In genomic region chr3:172692751-172693310, GRCh38 we compare ENCODE assay signal across 11 cellular contexts. TPM values are rescaled to one million over a fixed set of nuclear protein-coding genes. Genes with fewer than 3 reads are reported as not detected.
DNase-seq lines count a peak whose midpoint lies in the region; ATAC-seq and TF ChIP-seq lines count a peak whose summit lies in the region.
"Had no signal": no experiment of that assay in that cellular context is flagged by ENCODE, and none has a peak within 500 bp of the region (broad histone marks: within the 10 kb centered on the region; RNA-seq: fewer than 3 reads in every experiment).

No MANE protein-coding gene starts in this region.

- ATAC-seq in HG02885 (IDR thresholded peaks at IDR 0.05; ENCODE audit: poor library complexity, unreplicated experiment): peak; percentile 85
- ATAC-seq in activated CD4-positive, CD25-positive, alpha-beta regulatory T cell treated with anti-CD3 and anti-CD28 coated beads, Interleukin-2, amount 50 U/mL, for 24 hours: no peak
- ATAC-seq: activated T-cell treated with anti-CD3 and anti-CD28 coated beads, Interleukin-2, amount 50 U/mL, for 4 hours had no signal

- H2AFZ ChIP-seq in OCI-LY3 (ENCODE audit: low read depth, low read length): 0 out of 2 replicates have a peak overlapping the region, but pooled peaks have one; percentile 55

- DNase-seq in activated T-cell treated with anti-CD3 and anti-CD28 coated beads, Interleukin-2, amount 50 U/mL, for 24 hours: no peak
- DNase-seq in activated T-cell treated with anti-CD3 and anti-CD28 coated beads for 4 hours: no peak
- no peak for DNase-seq in prostate gland (ENCODE audit: low spot score)
- DNase-seq in uterus: no peak
- DNase-seq in midbrain (lab: John Stamatoyannopoulos, UW): no peak
- DNase-seq: activated T-cell treated with anti-CD3 and anti-CD28 coated beads, Interleukin-2, amount 50 U/mL, for 4 hours; GOT3; NCI-H526 had no signal

- H3K4me1 Mint-ChIP-seq in activated T-cell treated with anti-CD3 and anti-CD28 coated beads, Interleukin-2, amount 50 U/mL, for 24 hours (ENCODE audit: low read depth): peaks cover 8% of the 10 kb centered on the region

- intact Hi-C loops in prostate gland (cut with DNase I) (no loop called here), uterus (cut with DNase I; ENCODE audit: low total_unique reads) (no loop called here)

- H3K9me3 Mint-ChIP-seq in activated T-cell treated with anti-CD3 and anti-CD28 coated beads, Interleukin-2, amount 50 U/mL, for 24 hours: no peaks in the 10 kb centered on the region
- H3K9me3 Mint-ChIP-seq: activated T-cell treated with anti-CD3 and anti-CD28 coated beads, Interleukin-2, amount 50 U/mL, for 4 hours had no signal

- H3K4me1 ChIP-seq in OCI-LY3 (ENCODE audit: low read length) (peaks cover 11% of the 10 kb centered on the region), prostate gland (replicated peaks) (no peaks in the 10 kb centered on the region), uterus (no peaks in the 10 kb centered on the region)

- WGBS in prostate gland: 66% methylated on average over 2 of the region's 2 CpGs

- H3K79me2 ChIP-seq in OCI-LY3 (ENCODE audit: low read length): no peaks in the 10 kb centered on the region

- peak overlapping the region; percentile 39 for H3K4me2 ChIP-seq in OCI-LY3 (ENCODE audit: low read length)

- no peaks in the 10 kb centered on the region for H3K27me3 Mint-ChIP-seq in activated T-cell treated with anti-CD3 and anti-CD28 coated beads, Interleukin-2, amount 50 U/mL, for 24 hours

- H3K9me3 ChIP-seq in OCI-LY3 (ENCODE audit: insufficient read depth, low read length) (no peaks in the 10 kb centered on the region), prostate gland (no peaks in the 10 kb centered on the region), uterus (no peaks in the 10 kb centered on the region)

- H3K27me3 ChIP-seq in OCI-LY3 (ENCODE audit: low read depth, low read length) (no peaks in the 10 kb centered on the region), prostate gland (replicated peaks; ENCODE audit: insufficient read depth) (no peaks in the 10 kb centered on the region), uterus (no peaks in the 10 kb centered on the region)

- H3K27ac ChIP-seq in OCI-LY3 (ENCODE audit: low read length) (no peak overlapping the region), prostate gland (peak overlapping the region; percentile 32 to 36), uterus (no peak overlapping the region)

- H4K20me1 ChIP-seq in OCI-LY3 (ENCODE audit: insufficient read depth, low read length): no peaks in the 10 kb centered on the region

- H3K36me3 Mint-ChIP-seq in activated T-cell treated with anti-CD3 and anti-CD28 coated beads, Interleukin-2, amount 50 U/mL, for 24 hours (ENCODE audit: low read depth): no peaks in the 10 kb centered on the region

- no peak overlapping the region for H3K4me3 Mint-ChIP-seq in activated T-cell treated with anti-CD3 and anti-CD28 coated beads, Interleukin-2, amount 50 U/mL, for 24 hours
- H3K4me3 Mint-ChIP-seq: activated T-cell treated with anti-CD3 and anti-CD28 coated beads, Interleukin-2, amount 50 U/mL, for 4 hours had no signal

- TF ChIP-seq POLR2A in prostate gland (IDR thresholded peaks at IDR 0.05) (no peak), uterus (IDR thresholded peaks at IDR 0.05) (no peak)

- no peaks in the 10 kb centered on the region for H3K36me3 ChIP-seq in OCI-LY3 (replicated peaks; ENCODE audit: low read depth, low read length)
- no peaks in the 10 kb centered on the region for H3K36me3 ChIP-seq in prostate gland
- H3K36me3 ChIP-seq in uterus: no peaks in the 10 kb centered on the region

- H3K27ac Mint-ChIP-seq in activated T-cell treated with anti-CD3 and anti-CD28 coated beads, Interleukin-2, amount 50 U/mL, for 24 hours: peak overlapping the region; percentile 47

- no peak overlapping the region for H3K9ac ChIP-seq in OCI-LY3 (ENCODE audit: low read length)

- TF ChIP-seq CTCF in OCI-LY3 (IDR thresholded peaks at IDR 0.05; ENCODE audit: low read depth, low read length) (no peak), prostate gland (IDR thresholded peaks at IDR 0.05) (no peak), uterus (IDR thresholded peaks at IDR 0.05) (no peak)

- H3K4me3 ChIP-seq in OCI-LY3 (ENCODE audit: low read length) (no peak overlapping the region), prostate gland (no peak overlapping the region), uterus (no peak overlapping the region)

RNA-seq across cellular contexts. Expression of gene NCEH1, which starts 18.0 kb away (rescaled TPM):
- 10 to 100 TPM in 1 of 2 donors, 1 to 10 TPM in 1; 9.1 to 12.7 TPM for total RNA-seq in prostate gland
- 1 to 10 TPM; 1.8 to 5.8 (median 5.4) TPM for total RNA-seq in uterus

RNA-seq across cellular contexts. Expression of gene ECT2, which starts 57.7 kb away (rescaled TPM):
- total RNA-seq in prostate gland (10 to 100 TPM; 10.3 to 12.1 TPM), uterus (10 to 100 TPM in 1 of 4 donors, 1 to 10 TPM in 3; 2.6 to 52.9 (median 4.9) TPM)

Comparison
In these comparisons a context has a peak if more than half of its experiments do, and no peak if none do; other contexts are left out.
1. H3K27ac ChIP-seq: peak in prostate gland (2 of 2); none in OCI-LY3 (single experiment) and uterus (0 of 2).